8 cellular contexts compared by ENCODE assay signal in genomic region chr2:216017365-216017764, GRCh38. TPM values are rescaled to one million over a fixed set of nuclear protein-coding genes. Genes with fewer than 3 reads are reported as not detected.
DNase-seq lines count a peak whose midpoint lies in the region; ATAC-seq lines count a peak whose summit lies in the region.

No MANE protein-coding gene starts in this region.

- peaks cover 3% of the 10 kb centered on the region for H3K36me3 Mint-ChIP-seq in activated naive CD8-positive, alpha-beta T cell

- ATAC-seq in GM18858 (IDR thresholded peaks at IDR 0.05; ENCODE audit: unreplicated experiment) (no peak), left lobe of liver (no peak)

- no peak overlapping the region for H3K27ac Mint-ChIP-seq in activated naive CD8-positive, alpha-beta T cell

- H3K4me3 Mint-ChIP-seq in activated naive CD8-positive, alpha-beta T cell: peak overlapping the region; percentile 20

- no peaks in the 10 kb centered on the region for H3K27me3 Mint-ChIP-seq in activated naive CD8-positive, alpha-beta T cell

- in situ Hi-C loops in KBM-7 (cut with MboI; ENCODE audit: low pct_unique_long_range_greater_than_20kb, low sequenced_read_pairs): no loop called here

- H3K9me3 Mint-ChIP-seq in activated naive CD8-positive, alpha-beta T cell (ENCODE audit: low read depth): no peaks in the 10 kb centered on the region

- H3K4me1 Mint-ChIP-seq in activated naive CD8-positive, alpha-beta T cell (ENCODE audit: low read depth): peaks cover 38% of the 10 kb centered on the region

- peak; percentile 27 for DNase-seq in stimulated activated naive CD4-positive, alpha-beta T cell treated with Interleukin-2 at 50 U/mL for 16 hours (lab: John Stamatoyannopoulos, UW)
- no peak for DNase-seq in stimulated activated naive CD4-positive, alpha-beta T cell (lab: John Stamatoyannopoulos, UW)
- DNase-seq in KBM-7 (peak; percentile 37), COR-L47 (lab: John Stamatoyannopoulos, UW) (no peak), NCI-H524 (lab: John Stamatoyannopoulos, UW) (no peak), left lobe of liver (ENCODE audit: low spot score) (no peak)

RNA-seq across cellular contexts. Expression of gene MREG, which starts 4.0 kb away (rescaled TPM):
- 6.2 TPM for total RNA-seq in left lobe of liver

Comparison
In these comparisons a context has a peak if more than half of its experiments do, and no peak if none do; other contexts are left out.
1. DNase-seq: peak in stimulated activated naive CD4-positive, alpha-beta T cell treated with Interleukin-2 at 50 U/mL for 16 hours (single experiment) and KBM-7 (single experiment); none in stimulated activated naive CD4-positive, alpha-beta T cell (0 of 6), COR-L47 (single experiment), NCI-H524 (0 of 2) and left lobe of liver (single experiment).